Comparison of ENCODE assay signal across 35 cellular contexts in the genomic region with DNA sequence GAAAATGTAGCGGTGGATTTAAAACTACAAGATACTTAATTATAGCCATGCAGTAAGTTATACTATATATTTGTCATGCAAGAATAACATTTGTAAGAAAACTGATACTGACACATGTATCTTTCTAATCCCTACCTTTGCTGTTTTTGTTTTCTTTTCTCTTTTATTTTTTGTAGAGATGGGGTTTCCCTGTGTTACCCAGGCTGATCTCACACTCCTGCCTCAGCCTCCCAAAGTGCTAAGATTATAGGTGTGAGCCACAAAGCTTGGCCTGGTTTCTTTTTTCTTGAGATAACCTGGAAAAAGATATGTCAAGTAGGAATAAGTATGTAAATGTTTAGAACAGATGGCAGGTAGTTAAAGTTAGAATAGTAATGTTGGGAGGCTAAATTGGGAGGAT. TPM values are rescaled to one million over a fixed set of nuclear protein-coding genes. Genes with fewer than 3 reads are reported as not detected.
"Had no signal": no experiment of that assay in that cellular context is flagged by ENCODE, and none has a peak within 500 bp of the region (broad histone marks: within the 10 kb centered on the region; RNA-seq: fewer than 3 reads in every experiment).

No MANE protein-coding gene starts in this region.

- H3K9me3 Mint-ChIP-seq: activated CD4-positive, alpha-beta T cell treated with anti-CD3 and anti-CD28 coated beads, Interleukin-2, amount 10 ng/mL, durations not matched to agents 7 days and 5 days; activated naive CD4-positive, alpha-beta T cell treated with anti-CD3 and anti-CD28 coated beads, Interleukin-2, amount 50 U/mL, for 72 hours; activated T-helper 2 cell treated with anti-CD3 and anti-CD28 coated beads, Interferon-gamma antibody, Interleukin-2, Interleukin-4, amounts not matched to agents 10 μg/mL and 5 μg/mL and 100 μg/mL, durations not matched to agents 14 hours and 24 hours and 36 hours; brain; stimulated activated naive CD8-positive, alpha-beta T cell treated with anti-CD3 and anti-CD28 coated beads, Interleukin-15, amount 100 ng/mL, for 72 hours; type B pancreatic cell had no signal

- ATAC-seq: activated naive CD4-positive, alpha-beta T cell treated with anti-CD3 and anti-CD28 coated beads, Interleukin-2, amount 50 U/mL, for 72 hours; foreskin keratinocyte; left lung; lower lobe of right lung; pancreas; sciatic nerve; stimulated activated naive CD8-positive, alpha-beta T cell treated with anti-CD3 and anti-CD28 coated beads, Interleukin-15, amount 100 ng/mL, for 72 hours; T-helper 17 cell had no signal

- H3K4me3 Mint-ChIP-seq: activated CD4-positive, alpha-beta T cell treated with anti-CD3 and anti-CD28 coated beads, Interleukin-2, amount 10 ng/mL, durations not matched to agents 7 days and 5 days; brain; stimulated activated naive CD8-positive, alpha-beta T cell treated with anti-CD3 and anti-CD28 coated beads, Interleukin-15, amount 100 ng/mL, for 72 hours; T-helper 17 cell; type B pancreatic cell had no signal

- H3K27me3 Mint-ChIP-seq: activated CD4-positive, alpha-beta T cell treated with anti-CD3 and anti-CD28 coated beads, Interleukin-2, amount 10 ng/mL, durations not matched to agents 7 days and 5 days; brain; stimulated activated naive CD8-positive, alpha-beta T cell treated with anti-CD3 and anti-CD28 coated beads, Interleukin-15, amount 100 ng/mL, for 72 hours; T-helper 17 cell; type B pancreatic cell had no signal

- H3K27ac Mint-ChIP-seq: activated CD4-positive, alpha-beta T cell treated with anti-CD3 and anti-CD28 coated beads, Interleukin-2, amount 10 ng/mL, durations not matched to agents 7 days and 5 days; activated naive CD4-positive, alpha-beta T cell treated with anti-CD3 and anti-CD28 coated beads, Interleukin-2, amount 50 U/mL, for 72 hours; activated T-helper 2 cell treated with anti-CD3 and anti-CD28 coated beads, Interferon-gamma antibody, Interleukin-2, Interleukin-4, amounts not matched to agents 10 μg/mL and 5 μg/mL and 100 μg/mL, durations not matched to agents 14 hours and 24 hours and 36 hours; brain; stimulated activated naive CD8-positive, alpha-beta T cell treated with anti-CD3 and anti-CD28 coated beads, Interleukin-15, amount 100 ng/mL, for 72 hours; T-helper 17 cell; type B pancreatic cell had no signal

- DNase-seq: activated CD4-positive, alpha-beta T cell treated with anti-CD3 and anti-CD28 coated beads for 1 hour; activated CD4-positive, alpha-beta T cell treated with anti-CD3 and anti-CD28 coated beads, Interleukin-2, amount 10 ng/mL, durations not matched to agents 7 days and 5 days; activated CD8-positive, alpha-beta memory T cell treated with anti-CD3 and anti-CD28 coated beads for 24 hours; activated naive CD4-positive, alpha-beta T cell; adrenal gland; aorta; cerebellar nuclear complex; colonic mucosa; dorsolateral prefrontal cortex; effector memory CD4-positive, alpha-beta T cell; foreskin keratinocyte; left lung; lower lobe of right lung; mesenchymal stem cell; nucleus accumbens; pancreas; retina; stimulated activated CD4-positive, alpha-beta T cell treated with anti-CD3 and anti-CD28 coated beads, Interleukin-12 subunit alpha, Interleukin-12 subunit beta, amount 100 ng/mL, for 4 hours; stimulated activated CD4-positive, alpha-beta T cell treated with anti-CD3 and anti-CD28 coated beads, Interleukin-4, amount 100 ng/mL, for 1 hour; stimulated activated naive CD8-positive, alpha-beta T cell treated with anti-CD3 and anti-CD28 coated beads, Interleukin-15, amount 100 ng/mL, for 72 hours; substantia nigra; SW 1271; T-helper 17 cell; T1000; uterus; WERI-Rb-1 had no signal

- H3K36me3 Mint-ChIP-seq: activated naive CD4-positive, alpha-beta T cell treated with anti-CD3 and anti-CD28 coated beads, Interleukin-2, amount 50 U/mL, for 72 hours had no signal

RNA-seq across cellular contexts. Expression of a gene that starts 47.3 kb away (rescaled TPM):
- total RNA-seq: activated CD4-positive, alpha-beta T cell treated with anti-CD3 and anti-CD28 coated beads, Interleukin-2, amount 10 ng/mL, durations not matched to agents 7 days and 5 days; activated T-helper 2 cell treated with anti-CD3 and anti-CD28 coated beads, Interferon-gamma antibody, Interleukin-2, Interleukin-4, amounts not matched to agents 10 μg/mL and 5 μg/mL and 100 μg/mL, durations not matched to agents 14 hours and 24 hours and 36 hours; cardiac muscle cell; endothelial cell of umbilical vein; foreskin keratinocyte; glomerular endothelial cell had no signal
- polyA plus RNA-seq: aorta, neural cell had no signal
